Comparison of ENCODE assay signal across 13 cellular contexts in the genomic region with DNA sequence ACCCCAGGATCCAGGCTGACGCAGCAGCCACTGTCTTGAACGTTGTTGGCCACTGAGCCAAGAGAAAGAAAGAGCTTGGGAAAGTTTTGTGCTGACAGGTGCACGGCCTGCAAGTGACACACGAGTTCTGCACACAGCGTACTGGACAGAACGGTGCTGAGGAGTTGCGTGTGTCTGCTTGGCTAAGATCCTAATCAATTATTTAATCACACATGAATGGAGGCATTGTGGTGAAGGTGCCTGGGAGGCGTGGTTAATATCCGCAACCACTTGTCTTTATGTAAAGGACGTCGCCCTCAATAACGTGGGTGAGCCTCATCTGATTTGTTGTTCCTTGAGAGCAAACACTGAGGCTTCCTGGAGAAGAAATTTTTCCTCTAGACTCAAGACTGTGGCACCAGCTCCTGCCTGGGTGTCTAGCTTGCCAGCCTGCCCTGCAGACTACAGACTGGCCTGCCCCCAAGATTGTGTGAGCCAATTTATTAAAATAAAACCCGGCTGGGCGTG. TPM values are rescaled to one million over a fixed set of nuclear protein-coding genes. Genes with fewer than 3 reads are reported as not detected.
DNase-seq lines count a peak whose midpoint lies in the region; ATAC-seq and TF ChIP-seq lines count a peak whose summit lies in the region.
"Had no signal": no experiment of that assay in that cellular context is flagged by ENCODE, and none has a peak within 500 bp of the region (broad histone marks: within the 10 kb centered on the region; RNA-seq: fewer than 3 reads in every experiment).

No MANE protein-coding gene starts in this region.

- no peaks in the 10 kb centered on the region for H3K27me3 Mint-ChIP-seq in Calu3 (ENCODE audit: unreplicated experiment)
- H3K27me3 Mint-ChIP-seq in brain = peaks cover 6% of the 10 kb centered on the region
- peaks cover 7% of the 10 kb centered on the region for H3K27me3 Mint-ChIP-seq in nephron progenitor cell (ENCODE audit: low read depth, poor library complexity)
- no peaks in the 10 kb centered on the region for H3K27me3 Mint-ChIP-seq in type B pancreatic cell
- H3K27me3 Mint-ChIP-seq: stimulated activated naive B cell treated with anti-CD40 and anti-IgM and Interleukin-4, amounts not matched to agents 10 μg/mL and 1 μg/mL and 100 μg/mL, for 72 hours; T-cell had no signal

- TF ChIP-seq CTCF in Calu3 (IDR thresholded peaks at IDR 0.05; ENCODE audit: unreplicated experiment) = no peak
- no peak for TF ChIP-seq CTCF in brain (conservative IDR thresholded peaks at IDR 0.05)
- TF ChIP-seq CTCF in nephron progenitor cell (IDR thresholded peaks at IDR 0.05) = no peak
- no peak for TF ChIP-seq CTCF in type B pancreatic cell (conservative IDR thresholded peaks at IDR 0.05)

- BruUV-seq in Calu3 (replicated peaks; lab: Mats Ljungman, UMichigan) = no TSS peak

- H3K4me1 Mint-ChIP-seq in Calu3 (ENCODE audit: low read depth, unreplicated experiment) (peaks cover 54% of the 10 kb centered on the region), brain (peaks cover 34% of the 10 kb centered on the region), nephron progenitor cell (peaks cover 37% of the 10 kb centered on the region), type B pancreatic cell (ENCODE audit: unreplicated experiment) (peaks cover 19% of the 10 kb centered on the region)

- peak overlapping the region; percentile 67 for H3K4me3 Mint-ChIP-seq in Calu3 (ENCODE audit: low read depth, unreplicated experiment)
- peak overlapping the region in 3 of 5 experiments; percentile 11 to 56 (median 28) for H3K4me3 Mint-ChIP-seq in brain
- no peak overlapping the region for H3K4me3 Mint-ChIP-seq in nephron progenitor cell
- no peak overlapping the region for H3K4me3 Mint-ChIP-seq in type B pancreatic cell
- H3K4me3 Mint-ChIP-seq: stimulated activated naive B cell treated with anti-CD40 and anti-IgM and Interleukin-4, amounts not matched to agents 10 μg/mL and 1 μg/mL and 100 μg/mL, for 72 hours; T-cell had no signal

- no peak for ATAC-seq in GM19455 (IDR thresholded peaks at IDR 0.05; ENCODE audit: unreplicated experiment)
- ATAC-seq in GM21515 (IDR thresholded peaks at IDR 0.05; ENCODE audit: unreplicated experiment) = no peak
- ATAC-seq: GM12878; stimulated activated naive B cell treated with anti-CD40 and anti-IgM and Interleukin-4, amounts not matched to agents 10 μg/mL and 1 μg/mL and 100 μg/mL, for 72 hours; T-cell had no signal

- CTCF ChIA-PET in Calu3 (lab: Charles Lee) = interaction anchor here (0.7 to 2.1 kb wide), 12 partner anchors 13 to 525 kb away, joined by 3 to 14 read pairs (median 4); a partner anchor contains a TSS

- H3K27ac Mint-ChIP-seq in Calu3 (ENCODE audit: unreplicated experiment) (peak overlapping the region; percentile 98), brain (peak overlapping the region; percentile 35 to 82 (median 64)), nephron progenitor cell (peak overlapping the region; percentile 40), type B pancreatic cell (no peak overlapping the region)
- H3K27ac Mint-ChIP-seq: stimulated activated naive B cell treated with anti-CD40 and anti-IgM and Interleukin-4, amounts not matched to agents 10 μg/mL and 1 μg/mL and 100 μg/mL, for 72 hours; T-cell had no signal

- intact Hi-C loops in Calu3 (cut with micrococcal nuclease; ENCODE audit: unreplicated experiment) = loop anchor here (2.0 to 10.0 kb wide), 4 partner anchors 16 to 1034 kb away; a partner anchor contains a TSS

- H3K9me3 Mint-ChIP-seq in Calu3 (ENCODE audit: low read depth, unreplicated experiment) (no peaks in the 10 kb centered on the region), brain (peaks cover 0 to 2% (median 0%) of the 10 kb centered on the region in 5 experiments), nephron progenitor cell (peaks cover 3% of the 10 kb centered on the region), type B pancreatic cell (no peaks in the 10 kb centered on the region)
- H3K9me3 Mint-ChIP-seq: stimulated activated naive B cell treated with anti-CD40 and anti-IgM and Interleukin-4, amounts not matched to agents 10 μg/mL and 1 μg/mL and 100 μg/mL, for 72 hours; T-cell had no signal

- DNase-seq in Calu3 = peak; percentile 93
- peak; percentile 37 for DNase-seq in NCI-H146 treated with DMSO at 0.1 percent for 48 hours (lab: John Stamatoyannopoulos, UW; ENCODE audit: unreplicated experiment)
- DNase-seq in nephron progenitor cell = no peak
- DNase-seq in type B pancreatic cell (ENCODE audit: extremely low spot score, unreplicated experiment) = no peak
- DNase-seq in stimulated activated CD8-positive, alpha-beta memory T cell treated with anti-CD3 and anti-CD28 coated beads, Interleukin-4, amount 100 ng/mL, for 48 hours = no peak
- DNase-seq: midbrain; stimulated activated naive B cell treated with anti-CD40 and anti-IgM and Interleukin-4, amounts not matched to agents 10 μg/mL and 1 μg/mL and 100 μg/mL, for 72 hours; T-cell; uterus had no signal

- peaks cover 30% of the 10 kb centered on the region for H3K36me3 Mint-ChIP-seq in Calu3 (ENCODE audit: insufficient read depth, unreplicated experiment)
- H3K36me3 Mint-ChIP-seq in brain = no peaks in the 10 kb centered on the region
- H3K36me3 Mint-ChIP-seq in nephron progenitor cell (ENCODE audit: low read depth) = no peaks in the 10 kb centered on the region
- no peaks in the 10 kb centered on the region for H3K36me3 Mint-ChIP-seq in type B pancreatic cell

RNA-seq across cellular contexts. Expression of a gene that starts 16.6 kb away (rescaled TPM):
- total RNA-seq in Calu3 (2022) (75.4 and 78.3 TPM in 2 replicates), type B pancreatic cell (ENCODE audit: low replicate concordance) (37.9 and 46.2 TPM in 2 replicates)
- 68.0 TPM for polyA plus RNA-seq in brain (ENCODE audit: insufficient read depth, low read depth, low replicate concordance)

Comparison
In these comparisons a context has a peak if more than half of its experiments do, and no peak if none do; other contexts are left out.
1. DNase-seq: peak in Calu3 (single experiment) and NCI-H146 treated with DMSO at 0.1 percent for 48 hours (single experiment); none in nephron progenitor cell (single experiment), type B pancreatic cell (single experiment) and stimulated activated CD8-positive, alpha-beta memory T cell treated with anti-CD3 and anti-CD28 coated beads, Interleukin-4, amount 100 ng/mL, for 48 hours (single experiment).
2. H3K4me3 Mint-ChIP-seq: peak in Calu3 (single experiment) and brain (3 of 5); none in nephron progenitor cell (single experiment) and type B pancreatic cell (single experiment).